Comparison of ENCODE assay signal across 1 cellular context in the genomic region with DNA sequence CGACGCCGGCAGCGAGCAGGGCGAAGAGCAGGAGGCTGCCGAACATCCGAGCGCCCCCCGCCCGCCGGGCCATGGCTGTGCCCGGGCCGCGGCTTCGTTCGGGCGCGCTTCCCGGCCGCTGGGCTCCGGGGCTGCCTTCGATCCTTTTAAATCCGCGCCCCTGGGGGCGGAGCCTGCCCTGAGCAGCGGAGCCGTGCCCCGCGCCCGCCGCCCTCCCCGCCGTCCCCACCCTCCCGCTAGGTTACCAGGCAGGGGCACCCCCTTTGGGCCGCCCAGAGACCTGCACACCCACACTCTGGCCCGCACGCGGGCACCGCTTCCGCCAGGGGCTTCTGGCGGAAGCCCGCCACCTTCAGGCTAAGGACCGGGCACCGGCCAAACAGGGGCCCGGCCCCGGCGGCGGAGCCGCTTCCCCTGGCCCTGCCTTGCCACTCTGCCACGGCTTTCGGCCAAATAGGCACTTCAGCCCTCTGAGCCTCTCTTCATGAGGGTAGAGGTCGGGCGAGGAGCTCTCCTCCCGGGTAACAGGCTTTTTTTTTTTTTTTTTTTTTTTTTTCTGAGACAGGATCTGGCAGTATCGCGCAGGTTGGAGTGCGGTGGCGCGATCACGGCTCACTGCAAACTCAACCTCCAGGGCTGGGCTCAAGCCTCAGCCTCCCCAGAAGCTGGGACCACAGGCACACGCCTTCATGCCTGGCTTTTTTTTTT.
TF ChIP-seq lines count a peak whose summit lies in the region.

A gene with protein sequence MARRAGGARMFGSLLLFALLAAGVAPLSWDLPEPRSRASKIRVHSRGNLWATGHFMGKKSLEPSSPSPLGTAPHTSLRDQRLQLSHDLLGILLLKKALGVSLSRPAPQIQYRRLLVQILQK (minus strand): TSS at position 120 of the 708 bp plus-strand sequence. CDS start 47 bp downstream, at position 73.

TF ChIP-seq in HepG2, 621 proteins besides CTCF, POLR2A, EP300 and RAD21 (continued from another document and continues in another):
- TF ChIP-seq, protein P1, sequence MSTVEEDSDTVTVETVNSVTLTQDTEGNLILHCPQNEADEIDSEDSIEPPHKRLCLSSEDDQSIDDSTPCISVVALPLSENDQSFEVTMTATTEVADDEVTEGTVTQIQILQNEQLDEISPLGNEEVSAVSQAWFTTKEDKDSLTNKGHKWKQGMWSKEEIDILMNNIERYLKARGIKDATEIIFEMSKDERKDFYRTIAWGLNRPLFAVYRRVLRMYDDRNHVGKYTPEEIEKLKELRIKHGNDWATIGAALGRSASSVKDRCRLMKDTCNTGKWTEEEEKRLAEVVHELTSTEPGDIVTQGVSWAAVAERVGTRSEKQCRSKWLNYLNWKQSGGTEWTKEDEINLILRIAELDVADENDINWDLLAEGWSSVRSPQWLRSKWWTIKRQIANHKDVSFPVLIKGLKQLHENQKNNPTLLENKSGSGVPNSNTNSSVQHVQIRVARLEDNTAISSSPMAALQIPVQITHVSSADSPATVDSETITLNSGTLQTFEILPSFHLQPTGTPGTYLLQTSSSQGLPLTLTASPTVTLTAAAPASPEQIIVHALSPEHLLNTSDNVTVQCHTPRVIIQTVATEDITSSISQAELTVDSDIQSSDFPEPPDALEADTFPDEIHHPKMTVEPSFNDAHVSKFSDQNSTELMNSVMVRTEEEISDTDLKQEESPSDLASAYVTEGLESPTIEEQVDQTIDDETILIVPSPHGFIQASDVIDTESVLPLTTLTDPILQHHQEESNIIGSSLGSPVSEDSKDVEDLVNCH (CRISPR knock-in tag; IDR thresholded peaks at IDR 0.05) = no peak
- TF ChIP-seq, protein P2, sequence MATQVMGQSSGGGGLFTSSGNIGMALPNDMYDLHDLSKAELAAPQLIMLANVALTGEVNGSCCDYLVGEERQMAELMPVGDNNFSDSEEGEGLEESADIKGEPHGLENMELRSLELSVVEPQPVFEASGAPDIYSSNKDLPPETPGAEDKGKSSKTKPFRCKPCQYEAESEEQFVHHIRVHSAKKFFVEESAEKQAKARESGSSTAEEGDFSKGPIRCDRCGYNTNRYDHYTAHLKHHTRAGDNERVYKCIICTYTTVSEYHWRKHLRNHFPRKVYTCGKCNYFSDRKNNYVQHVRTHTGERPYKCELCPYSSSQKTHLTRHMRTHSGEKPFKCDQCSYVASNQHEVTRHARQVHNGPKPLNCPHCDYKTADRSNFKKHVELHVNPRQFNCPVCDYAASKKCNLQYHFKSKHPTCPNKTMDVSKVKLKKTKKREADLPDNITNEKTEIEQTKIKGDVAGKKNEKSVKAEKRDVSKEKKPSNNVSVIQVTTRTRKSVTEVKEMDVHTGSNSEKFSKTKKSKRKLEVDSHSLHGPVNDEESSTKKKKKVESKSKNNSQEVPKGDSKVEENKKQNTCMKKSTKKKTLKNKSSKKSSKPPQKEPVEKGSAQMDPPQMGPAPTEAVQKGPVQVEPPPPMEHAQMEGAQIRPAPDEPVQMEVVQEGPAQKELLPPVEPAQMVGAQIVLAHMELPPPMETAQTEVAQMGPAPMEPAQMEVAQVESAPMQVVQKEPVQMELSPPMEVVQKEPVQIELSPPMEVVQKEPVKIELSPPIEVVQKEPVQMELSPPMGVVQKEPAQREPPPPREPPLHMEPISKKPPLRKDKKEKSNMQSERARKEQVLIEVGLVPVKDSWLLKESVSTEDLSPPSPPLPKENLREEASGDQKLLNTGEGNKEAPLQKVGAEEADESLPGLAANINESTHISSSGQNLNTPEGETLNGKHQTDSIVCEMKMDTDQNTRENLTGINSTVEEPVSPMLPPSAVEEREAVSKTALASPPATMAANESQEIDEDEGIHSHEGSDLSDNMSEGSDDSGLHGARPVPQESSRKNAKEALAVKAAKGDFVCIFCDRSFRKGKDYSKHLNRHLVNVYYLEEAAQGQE (IDR thresholded peaks at IDR 0.05; ENCODE audit: borderline replicate concordance in 1 of 2, low read depth in 1 of 2, low read length in 2 of 2) = peak in 1 of 2 experiments; percentile 36; a peak in 1 of 4 replicates
- TF ChIP-seq ZFX (CRISPR knock-in tag; IDR thresholded peaks at IDR 0.05; ENCODE audit: low read depth) (peak; percentile 57; the same call in 1 of the 2 replicates), NFE2L1 (CRISPR knock-in tag; IDR thresholded peaks at IDR 0.05; ENCODE audit: borderline replicate concordance) (no peak), MAFK (conservative IDR thresholded peaks at IDR 0.05 in 1 of 2, IDR thresholded peaks at IDR 0.05 in 1 of 2; ENCODE audit: low read length in 2 of 2) (no peak), HOXD1 (CRISPR knock-in tag; IDR thresholded peaks at IDR 0.05) (no peak), NFIC (IDR thresholded peaks at IDR 0.05; ENCODE audit: low read length) (0 out of 2 replicates have a peak, but pooled peaks have one; percentile 49), MAZ (IDR thresholded peaks at IDR 0.05; ENCODE audit: borderline replicate concordance, low read depth, low read length) (peak; percentile 68; the same call in 1 of the 2 replicates), MAZ (CRISPR knock-in tag; IDR thresholded peaks at IDR 0.05; ENCODE audit: low read depth) (peak; percentile 27; the same call in 1 of the 2 replicates), ZNF383 (CRISPR knock-in tag; IDR thresholded peaks at IDR 0.05; ENCODE audit: borderline replicate concordance) (no peak), MATR3 (CRISPR knock-in tag; IDR thresholded peaks at IDR 0.05) (no peak), HOXA3 (CRISPR knock-in tag; IDR thresholded peaks at IDR 0.05) (peak; percentile 56; the same call in 1 of the 2 replicates), FOXO1 (CRISPR knock-in tag; IDR thresholded peaks at IDR 0.05) (no peak), XBP1 (CRISPR knock-in tag; IDR thresholded peaks at IDR 0.05) (no peak), ZKSCAN5 (CRISPR knock-in tag; IDR thresholded peaks at IDR 0.05) (no peak), CCAR2 (optimal IDR thresholded peaks at IDR 0.05; ENCODE audit: low read depth, low read length) (no peak), ZNF180 (CRISPR knock-in tag; IDR thresholded peaks at IDR 0.05; ENCODE audit: borderline replicate concordance, low read depth) (no peak), ASH2L (IDR thresholded peaks at IDR 0.05; ENCODE audit: insufficient read length, low read depth, low read length) (peak; percentile 67), ZNF547 (CRISPR knock-in tag; IDR thresholded peaks at IDR 0.05) (peak; percentile 41; the same call in 1 of the 2 replicates), IKZF4 (CRISPR knock-in tag; IDR thresholded peaks at IDR 0.05; ENCODE audit: borderline replicate concordance, low read depth, not compliant biosample characterization) (no peak), GTF3A (CRISPR knock-in tag; conservative IDR thresholded peaks at IDR 0.05) (no peak), ZNF841 (CRISPR knock-in tag; IDR thresholded peaks at IDR 0.05; ENCODE audit: borderline replicate concordance) (no peak), SIX4 (CRISPR knock-in tag; IDR thresholded peaks at IDR 0.05) (no peak), ZBTB8A (CRISPR knock-in tag; IDR thresholded peaks at IDR 0.05; ENCODE audit: borderline replicate concordance, low read depth) (no peak), RBM39 (IDR thresholded peaks at IDR 0.05; ENCODE audit: low read depth, low read length, poor library complexity, severe bottlenecking) (no peak), ZNF777 (CRISPR knock-in tag; IDR thresholded peaks at IDR 0.05) (no peak), FOXK2 (IDR thresholded peaks at IDR 0.05) (no peak), ZKSCAN8 (CRISPR knock-in tag; IDR thresholded peaks at IDR 0.05; ENCODE audit: borderline replicate concordance) (no peak), KDM1A (CRISPR knock-in tag; IDR thresholded peaks at IDR 0.05) (no peak), NR2F2 (IDR thresholded peaks at IDR 0.05; ENCODE audit: borderline replicate concordance, low read depth) (no peak), FOXA1 (IDR thresholded peaks at IDR 0.05) (no peak), FOXA1 (CRISPR knock-in tag; IDR thresholded peaks at IDR 0.05) (no peak), RNF2 (conservative IDR thresholded peaks at IDR 0.05; ENCODE audit: low read depth) (no peak), HCFC1 (IDR thresholded peaks at IDR 0.05; ENCODE audit: low read depth, low read length) (no peak), RBAK (CRISPR knock-in tag; IDR thresholded peaks at IDR 0.05) (no peak)
- TF ChIP-seq, protein P3, sequence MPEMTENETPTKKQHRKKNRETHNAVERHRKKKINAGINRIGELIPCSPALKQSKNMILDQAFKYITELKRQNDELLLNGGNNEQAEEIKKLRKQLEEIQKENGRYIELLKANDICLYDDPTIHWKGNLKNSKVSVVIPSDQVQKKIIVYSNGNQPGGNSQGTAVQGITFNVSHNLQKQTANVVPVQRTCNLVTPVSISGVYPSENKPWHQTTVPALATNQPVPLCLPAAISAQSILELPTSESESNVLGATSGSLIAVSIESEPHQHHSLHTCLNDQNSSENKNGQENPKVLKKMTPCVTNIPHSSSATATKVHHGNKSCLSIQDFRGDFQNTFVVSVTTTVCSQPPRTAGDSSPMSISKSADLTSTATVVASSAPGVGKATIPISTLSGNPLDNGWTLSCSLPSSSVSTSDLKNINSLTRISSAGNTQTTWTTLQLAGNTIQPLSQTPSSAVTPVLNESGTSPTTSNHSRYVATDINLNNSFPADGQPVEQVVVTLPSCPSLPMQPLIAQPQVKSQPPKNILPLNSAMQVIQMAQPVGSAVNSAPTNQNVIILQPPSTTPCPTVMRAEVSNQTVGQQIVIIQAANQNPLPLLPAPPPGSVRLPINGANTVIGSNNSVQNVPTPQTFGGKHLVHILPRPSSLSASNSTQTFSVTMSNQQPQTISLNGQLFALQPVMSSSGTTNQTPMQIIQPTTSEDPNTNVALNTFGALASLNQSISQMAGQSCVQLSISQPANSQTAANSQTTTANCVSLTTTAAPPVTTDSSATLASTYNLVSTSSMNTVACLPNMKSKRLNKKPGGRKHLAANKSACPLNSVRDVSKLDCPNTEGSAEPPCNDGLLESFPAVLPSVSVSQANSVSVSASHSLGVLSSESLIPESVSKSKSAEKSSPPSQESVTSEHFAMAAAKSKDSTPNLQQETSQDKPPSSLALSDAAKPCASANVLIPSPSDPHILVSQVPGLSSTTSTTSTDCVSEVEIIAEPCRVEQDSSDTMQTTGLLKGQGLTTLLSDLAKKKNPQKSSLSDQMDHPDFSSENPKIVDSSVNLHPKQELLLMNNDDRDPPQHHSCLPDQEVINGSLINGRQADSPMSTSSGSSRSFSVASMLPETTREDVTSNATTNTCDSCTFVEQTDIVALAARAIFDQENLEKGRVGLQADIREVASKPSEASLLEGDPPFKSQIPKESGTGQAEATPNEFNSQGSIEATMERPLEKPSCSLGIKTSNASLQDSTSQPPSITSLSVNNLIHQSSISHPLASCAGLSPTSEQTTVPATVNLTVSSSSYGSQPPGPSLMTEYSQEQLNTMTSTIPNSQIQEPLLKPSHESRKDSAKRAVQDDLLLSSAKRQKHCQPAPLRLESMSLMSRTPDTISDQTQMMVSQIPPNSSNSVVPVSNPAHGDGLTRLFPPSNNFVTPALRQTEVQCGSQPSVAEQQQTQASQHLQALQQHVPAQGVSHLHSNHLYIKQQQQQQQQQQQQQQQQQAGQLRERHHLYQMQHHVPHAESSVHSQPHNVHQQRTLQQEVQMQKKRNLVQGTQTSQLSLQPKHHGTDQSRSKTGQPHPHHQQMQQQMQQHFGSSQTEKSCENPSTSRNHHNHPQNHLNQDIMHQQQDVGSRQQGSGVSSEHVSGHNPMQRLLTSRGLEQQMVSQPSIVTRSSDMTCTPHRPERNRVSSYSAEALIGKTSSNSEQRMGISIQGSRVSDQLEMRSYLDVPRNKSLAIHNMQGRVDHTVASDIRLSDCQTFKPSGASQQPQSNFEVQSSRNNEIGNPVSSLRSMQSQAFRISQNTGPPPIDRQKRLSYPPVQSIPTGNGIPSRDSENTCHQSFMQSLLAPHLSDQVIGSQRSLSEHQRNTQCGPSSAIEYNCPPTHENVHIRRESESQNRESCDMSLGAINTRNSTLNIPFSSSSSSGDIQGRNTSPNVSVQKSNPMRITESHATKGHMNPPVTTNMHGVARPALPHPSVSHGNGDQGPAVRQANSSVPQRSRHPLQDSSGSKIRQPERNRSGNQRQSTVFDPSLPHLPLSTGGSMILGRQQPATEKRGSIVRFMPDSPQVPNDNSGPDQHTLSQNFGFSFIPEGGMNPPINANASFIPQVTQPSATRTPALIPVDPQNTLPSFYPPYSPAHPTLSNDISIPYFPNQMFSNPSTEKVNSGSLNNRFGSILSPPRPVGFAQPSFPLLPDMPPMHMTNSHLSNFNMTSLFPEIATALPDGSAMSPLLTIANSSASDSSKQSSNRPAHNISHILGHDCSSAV (CRISPR knock-in tag; IDR thresholded peaks at IDR 0.05; ENCODE audit: borderline replicate concordance) = no peak
- TF ChIP-seq, protein P4, sequence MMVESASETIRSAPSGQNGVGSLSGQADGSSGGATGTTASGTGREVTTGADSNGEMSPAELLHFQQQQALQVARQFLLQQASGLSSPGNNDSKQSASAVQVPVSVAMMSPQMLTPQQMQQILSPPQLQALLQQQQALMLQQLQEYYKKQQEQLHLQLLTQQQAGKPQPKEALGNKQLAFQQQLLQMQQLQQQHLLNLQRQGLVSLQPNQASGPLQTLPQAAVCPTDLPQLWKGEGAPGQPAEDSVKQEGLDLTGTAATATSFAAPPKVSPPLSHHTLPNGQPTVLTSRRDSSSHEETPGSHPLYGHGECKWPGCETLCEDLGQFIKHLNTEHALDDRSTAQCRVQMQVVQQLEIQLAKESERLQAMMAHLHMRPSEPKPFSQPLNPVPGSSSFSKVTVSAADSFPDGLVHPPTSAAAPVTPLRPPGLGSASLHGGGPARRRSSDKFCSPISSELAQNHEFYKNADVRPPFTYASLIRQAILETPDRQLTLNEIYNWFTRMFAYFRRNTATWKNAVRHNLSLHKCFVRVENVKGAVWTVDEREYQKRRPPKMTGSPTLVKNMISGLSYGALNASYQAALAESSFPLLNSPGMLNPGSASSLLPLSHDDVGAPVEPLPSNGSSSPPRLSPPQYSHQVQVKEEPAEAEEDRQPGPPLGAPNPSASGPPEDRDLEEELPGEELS (CRISPR knock-in tag; IDR thresholded peaks at IDR 0.05) = no peak; the same call in 1 of the 2 replicates
- TF ChIP-seq, protein P5, sequence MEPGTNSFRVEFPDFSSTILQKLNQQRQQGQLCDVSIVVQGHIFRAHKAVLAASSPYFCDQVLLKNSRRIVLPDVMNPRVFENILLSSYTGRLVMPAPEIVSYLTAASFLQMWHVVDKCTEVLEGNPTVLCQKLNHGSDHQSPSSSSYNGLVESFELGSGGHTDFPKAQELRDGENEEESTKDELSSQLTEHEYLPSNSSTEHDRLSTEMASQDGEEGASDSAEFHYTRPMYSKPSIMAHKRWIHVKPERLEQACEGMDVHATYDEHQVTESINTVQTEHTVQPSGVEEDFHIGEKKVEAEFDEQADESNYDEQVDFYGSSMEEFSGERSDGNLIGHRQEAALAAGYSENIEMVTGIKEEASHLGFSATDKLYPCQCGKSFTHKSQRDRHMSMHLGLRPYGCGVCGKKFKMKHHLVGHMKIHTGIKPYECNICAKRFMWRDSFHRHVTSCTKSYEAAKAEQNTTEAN (CRISPR knock-in tag; conservative IDR thresholded peaks at IDR 0.05) = no peak
- TF ChIP-seq, protein P6, sequence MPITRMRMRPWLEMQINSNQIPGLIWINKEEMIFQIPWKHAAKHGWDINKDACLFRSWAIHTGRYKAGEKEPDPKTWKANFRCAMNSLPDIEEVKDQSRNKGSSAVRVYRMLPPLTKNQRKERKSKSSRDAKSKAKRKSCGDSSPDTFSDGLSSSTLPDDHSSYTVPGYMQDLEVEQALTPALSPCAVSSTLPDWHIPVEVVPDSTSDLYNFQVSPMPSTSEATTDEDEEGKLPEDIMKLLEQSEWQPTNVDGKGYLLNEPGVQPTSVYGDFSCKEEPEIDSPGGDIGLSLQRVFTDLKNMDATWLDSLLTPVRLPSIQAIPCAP (CRISPR knock-in tag; IDR thresholded peaks at IDR 0.05; ENCODE audit: low read depth) = no peak
